Comparison of ENCODE assay signal across 11 cellular contexts in the genomic region with DNA sequence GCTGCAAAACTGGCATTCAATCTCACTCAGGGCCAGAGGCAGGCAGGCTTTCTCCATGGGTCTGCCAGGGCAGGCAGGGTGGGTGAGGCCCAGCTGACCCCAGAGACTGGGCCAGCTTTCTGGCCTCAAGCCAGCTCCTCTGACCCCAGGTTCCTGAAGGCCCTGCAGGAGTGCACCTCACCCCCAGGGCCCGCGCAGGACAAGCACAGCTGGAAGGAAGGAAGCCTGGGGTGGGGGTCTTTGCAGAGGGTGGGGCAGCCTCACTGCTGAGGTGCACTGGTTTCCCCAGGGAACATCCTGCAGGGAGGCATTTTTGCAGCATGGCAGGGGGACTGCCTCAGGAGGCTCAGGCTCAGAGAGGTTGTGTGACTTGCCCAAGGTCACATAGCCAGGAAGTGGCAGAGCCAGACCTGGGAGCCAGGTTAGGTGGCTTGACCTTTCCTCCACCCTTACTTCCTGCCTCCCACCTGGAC. TPM values are rescaled to one million over a fixed set of nuclear protein-coding genes. Genes with fewer than 3 reads are reported as not detected.
A peak's percentile ranks its signal among the peaks of the same experiment; 100 is the strongest.
DNase-seq lines count a peak whose midpoint lies in the region; ATAC-seq, FAIRE-seq and TF ChIP-seq lines count a peak whose summit lies in the region.
"Had no signal": no experiment of that assay in that cellular context is flagged by ENCODE, and none has a peak within 500 bp of the region (broad histone marks: within the 10 kb centered on the region; RNA-seq: fewer than 3 reads in every experiment).

No MANE protein-coding gene starts in this region.

- H3K9me3 ChIP-seq in kidney (ENCODE audit: control insufficient read depth in 1 of 2, low read length in 2 of 2): no peaks in the 10 kb centered on the region

- TF ChIP-seq CTCF in kidney (IDR thresholded peaks at IDR 0.05; ENCODE audit: borderline replicate concordance, extremely low read depth, insufficient read depth): no peak

- no peaks in the 10 kb centered on the region for H3K27me3 Mint-ChIP-seq in T-helper 1 cell treated with Interleukin-12 subunit alpha and Interleukin-12 subunit beta and Interleukin-4 antibody, amounts not matched to agents 30 μg/mL and 1 μg/mL, for 36 hours (ENCODE audit: low read depth)
- H3K27me3 Mint-ChIP-seq in stimulated activated naive CD8-positive, alpha-beta T cell treated with anti-CD3 and anti-CD28 coated beads, Interleukin-15, amount 100 ng/mL, for 72 hours: peaks cover 7% of the 10 kb centered on the region

- no peak for DNase-seq in T-helper 1 cell
- no peak for DNase-seq in activated naive CD4-positive, alpha-beta T cell treated with anti-CD3 and anti-CD28 coated beads, Interleukin-2, amount 50 U/mL, for 72 hours (ENCODE audit: low spot score in 2 of 2)
- DNase-seq in kidney: peak; percentile 53
- no peak for DNase-seq in stimulated activated naive CD8-positive, alpha-beta T cell treated with anti-CD3 and anti-CD28 coated beads, Interleukin-15, amount 100 ng/mL, for 72 hours
- no peak for DNase-seq in A172 (ENCODE audit: low spot score)
- no peak for DNase-seq in hepatic stellate cell (ENCODE audit: low spot score)
- DNase-seq: glutamatergic neuron had no signal

- FAIRE-seq in kidney (lab: Jason Lieb, UNC): no peak
- FAIRE-seq: A204.1 had no signal

- no peak overlapping the region for H3K4me3 ChIP-seq in kidney (ENCODE audit: low read length in 2 of 2)
- H3K4me3 ChIP-seq: SK-N-MC had no signal

- peak overlapping the region in 1 of 2 donors; percentile 5 for H3K27ac ChIP-seq in kidney (ENCODE audit: low read depth in 2 of 2, low read length in 2 of 2)
- H3K27ac ChIP-seq: SK-N-MC had no signal

- peak overlapping the region; percentile 98 for H3K4me3 Mint-ChIP-seq in T-helper 1 cell treated with Interleukin-12 subunit alpha and Interleukin-12 subunit beta and Interleukin-4 antibody, amounts not matched to agents 30 μg/mL and 1 μg/mL, for 36 hours
- peak overlapping the region; percentile 94 to 96 for H3K4me3 Mint-ChIP-seq in stimulated activated naive CD8-positive, alpha-beta T cell treated with anti-CD3 and anti-CD28 coated beads, Interleukin-15, amount 100 ng/mL, for 72 hours

- peaks cover 48% of the 10 kb centered on the region for H3K4me1 Mint-ChIP-seq in T-helper 1 cell treated with Interleukin-12 subunit alpha and Interleukin-12 subunit beta and Interleukin-4 antibody, amounts not matched to agents 30 μg/mL and 1 μg/mL, for 36 hours (ENCODE audit: low read depth)
- peaks cover 69% of the 10 kb centered on the region for H3K4me1 Mint-ChIP-seq in stimulated activated naive CD8-positive, alpha-beta T cell treated with anti-CD3 and anti-CD28 coated beads, Interleukin-15, amount 100 ng/mL, for 72 hours

- H3K27ac Mint-ChIP-seq in T-helper 1 cell treated with Interleukin-12 subunit alpha and Interleukin-12 subunit beta and Interleukin-4 antibody, amounts not matched to agents 30 μg/mL and 1 μg/mL, for 36 hours: peak overlapping the region; percentile 99
- peak overlapping the region; percentile 96 to 99 for H3K27ac Mint-ChIP-seq in activated naive CD4-positive, alpha-beta T cell treated with anti-CD3 and anti-CD28 coated beads, Interleukin-2, amount 50 U/mL, for 72 hours
- peak overlapping the region; percentile 98 to 100 for H3K27ac Mint-ChIP-seq in stimulated activated naive CD8-positive, alpha-beta T cell treated with anti-CD3 and anti-CD28 coated beads, Interleukin-15, amount 100 ng/mL, for 72 hours

- no peak for ATAC-seq in activated naive CD4-positive, alpha-beta T cell treated with anti-CD3 and anti-CD28 coated beads, Interleukin-2, amount 50 U/mL, for 72 hours
- ATAC-seq in stimulated activated naive CD8-positive, alpha-beta T cell treated with anti-CD3 and anti-CD28 coated beads, Interleukin-15, amount 100 ng/mL, for 72 hours: no peak
- no peak for ATAC-seq in GM21576 (IDR thresholded peaks at IDR 0.05; ENCODE audit: unreplicated experiment)

- H3K9me3 Mint-ChIP-seq in T-helper 1 cell treated with Interleukin-12 subunit alpha and Interleukin-12 subunit beta and Interleukin-4 antibody, amounts not matched to agents 30 μg/mL and 1 μg/mL, for 36 hours: no peaks in the 10 kb centered on the region
- H3K9me3 Mint-ChIP-seq in activated naive CD4-positive, alpha-beta T cell treated with anti-CD3 and anti-CD28 coated beads, Interleukin-2, amount 50 U/mL, for 72 hours: no peaks in the 10 kb centered on the region
- H3K9me3 Mint-ChIP-seq in stimulated activated naive CD8-positive, alpha-beta T cell treated with anti-CD3 and anti-CD28 coated beads, Interleukin-15, amount 100 ng/mL, for 72 hours: no peaks in the 10 kb centered on the region

- H3K4me1 ChIP-seq in kidney (ENCODE audit: control insufficient read depth in 1 of 2, insufficient read depth in 1 of 2, low read depth in 1 of 2, low read length in 2 of 2): peaks cover 0 to 15% of the 10 kb centered on the region in 2 donors

- H3K36me3 Mint-ChIP-seq in T-helper 1 cell treated with Interleukin-12 subunit alpha and Interleukin-12 subunit beta and Interleukin-4 antibody, amounts not matched to agents 30 μg/mL and 1 μg/mL, for 36 hours (ENCODE audit: low read depth): peaks cover 20% of the 10 kb centered on the region
- peaks cover 0 to 39% of the 10 kb centered on the region in 2 donors for H3K36me3 Mint-ChIP-seq in activated naive CD4-positive, alpha-beta T cell treated with anti-CD3 and anti-CD28 coated beads, Interleukin-2, amount 50 U/mL, for 72 hours

- H3K36me3 ChIP-seq in kidney (ENCODE audit: control insufficient read depth in 1 of 2, insufficient read depth in 2 of 2, low read length in 2 of 2): no peaks in the 10 kb centered on the region

- H3K9ac ChIP-seq in kidney (ENCODE audit: low read length in 2 of 2): no peak overlapping the region

- intact Hi-C loops in kidney (cut with DNase I): no loop called here

RNA-seq across cellular contexts. Expression of a gene that starts 31.5 kb away (rescaled TPM):
- total RNA-seq in activated naive CD4-positive, alpha-beta T cell treated with anti-CD3 and anti-CD28 coated beads, Interleukin-2, amount 50 U/mL, for 72 hours: 10 to 100 TPM; 10.2 to 41.9 TPM
- 26.3 TPM for total RNA-seq in kidney
- 2.6 TPM for polyA plus RNA-seq in kidney (ENCODE audit: insufficient read depth, low read depth, low replicate concordance)
- total RNA-seq in A172 (2014; rRNA removed; shearing (Covaris generic)): 29.9 and 32.9 TPM in 2 replicates
